8 cellular contexts compared by ENCODE assay signal in the genomic region with DNA sequence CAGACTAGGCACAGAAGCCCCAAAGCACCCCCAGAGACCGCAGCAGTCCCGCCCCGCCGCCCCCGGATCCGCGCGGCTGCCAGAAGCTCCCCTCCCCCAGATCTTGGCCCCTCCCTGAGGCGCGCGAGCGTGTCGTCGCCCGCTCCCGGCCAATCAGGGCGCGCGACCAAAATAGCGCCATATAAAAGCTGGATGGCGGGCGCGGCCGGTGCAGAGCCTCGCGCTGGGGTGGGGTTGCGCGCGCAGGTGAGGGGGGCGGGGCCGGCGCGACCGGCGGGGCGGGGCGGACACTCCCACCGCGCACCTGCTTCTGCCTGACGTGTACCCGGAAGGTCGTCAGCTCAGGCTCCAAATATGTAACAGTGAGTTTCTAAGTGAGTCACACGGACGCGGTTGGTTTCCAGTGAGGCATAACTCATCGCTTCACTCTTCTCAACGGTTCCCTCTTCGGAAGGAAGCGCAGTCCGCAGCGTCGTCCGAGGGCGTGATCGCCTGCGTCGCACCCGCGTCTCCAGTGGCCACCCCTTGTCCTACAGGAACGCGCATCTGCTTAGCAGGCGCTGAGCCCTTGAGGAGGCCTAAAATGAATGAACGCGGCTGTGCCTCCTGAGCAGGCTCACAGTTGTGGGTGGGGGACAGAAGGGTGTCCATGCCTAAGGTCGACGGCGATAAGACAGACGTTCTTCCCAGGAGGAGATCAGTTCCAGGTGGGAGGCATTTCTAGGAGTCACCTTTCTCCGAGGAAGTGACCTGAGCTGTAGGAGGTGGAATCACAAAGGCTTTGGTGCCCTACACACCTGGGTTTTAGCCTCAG. TPM values are rescaled to one million over a fixed set of nuclear protein-coding genes. Genes with fewer than 3 reads are reported as not detected.
A peak's percentile ranks its signal among the peaks of the same experiment; 100 is the strongest.
DNase-seq lines count a peak whose midpoint lies in the region; ATAC-seq lines count a peak whose summit lies in the region.

No MANE protein-coding gene starts in this region.

- peak overlapping the region; percentile 80 to 90 for H3K4me3 Mint-ChIP-seq in effector memory CD8-positive, alpha-beta T cell

- H3K27me3 Mint-ChIP-seq in effector memory CD8-positive, alpha-beta T cell = no peaks in the 10 kb centered on the region

- H3K9me3 Mint-ChIP-seq in effector memory CD8-positive, alpha-beta T cell = no peaks in the 10 kb centered on the region

- H3K36me3 Mint-ChIP-seq in effector memory CD8-positive, alpha-beta T cell (ENCODE audit: insufficient read depth) = peaks cover 29% of the 10 kb centered on the region

- peak; percentile 83 for DNase-seq in COR-L47 (lab: John Stamatoyannopoulos, UW)
- peak; percentile 73 for DNase-seq in NCI-H82 treated with DMSO at 0.1 percent for 48 hours (lab: John Stamatoyannopoulos, UW; ENCODE audit: unreplicated experiment)
- DNase-seq in activated CD8-positive, alpha-beta memory T cell treated with anti-CD3 and anti-CD28 coated beads for 24 hours = peak; percentile 99
- peak; percentile 96 to 97 (median 97) for DNase-seq in effector memory CD8-positive, alpha-beta T cell
- peak; percentile 93 for DNase-seq in mesenteric fat pad (ENCODE audit: low spot score)
- DNase-seq in stimulated activated CD8-positive, alpha-beta memory T cell treated with anti-CD3 and anti-CD28 coated beads, Interleukin-15, amount 100 ng/mL, for 1 hour (ENCODE audit: low read depth) = peak; percentile 94

- peak; percentile 95 for ATAC-seq in GM19455 (IDR thresholded peaks at IDR 0.05; ENCODE audit: unreplicated experiment)
- ATAC-seq in HG03571 (IDR thresholded peaks at IDR 0.05; ENCODE audit: unreplicated experiment) = peak; percentile 93
- ATAC-seq in effector memory CD8-positive, alpha-beta T cell (replicated peaks) = peak; percentile 81

- H3K4me1 Mint-ChIP-seq in effector memory CD8-positive, alpha-beta T cell (ENCODE audit: low read depth in 2 of 2) = peaks cover 19 to 26% of the 10 kb centered on the region in 2 donors

- H3K27ac Mint-ChIP-seq in effector memory CD8-positive, alpha-beta T cell = peak overlapping the region; percentile 99 to 100

RNA-seq across cellular contexts. Expression of a gene that starts 50.6 kb away (rescaled TPM):
- 43.1 TPM for total RNA-seq in mesenteric fat pad

Comparison
In these comparisons a context has a peak if more than half of its experiments do, and no peak if none do; other contexts are left out.
1. Peak in every context shown above with its lines: DNase-seq and ATAC-seq.